In the genomic region with DNA sequence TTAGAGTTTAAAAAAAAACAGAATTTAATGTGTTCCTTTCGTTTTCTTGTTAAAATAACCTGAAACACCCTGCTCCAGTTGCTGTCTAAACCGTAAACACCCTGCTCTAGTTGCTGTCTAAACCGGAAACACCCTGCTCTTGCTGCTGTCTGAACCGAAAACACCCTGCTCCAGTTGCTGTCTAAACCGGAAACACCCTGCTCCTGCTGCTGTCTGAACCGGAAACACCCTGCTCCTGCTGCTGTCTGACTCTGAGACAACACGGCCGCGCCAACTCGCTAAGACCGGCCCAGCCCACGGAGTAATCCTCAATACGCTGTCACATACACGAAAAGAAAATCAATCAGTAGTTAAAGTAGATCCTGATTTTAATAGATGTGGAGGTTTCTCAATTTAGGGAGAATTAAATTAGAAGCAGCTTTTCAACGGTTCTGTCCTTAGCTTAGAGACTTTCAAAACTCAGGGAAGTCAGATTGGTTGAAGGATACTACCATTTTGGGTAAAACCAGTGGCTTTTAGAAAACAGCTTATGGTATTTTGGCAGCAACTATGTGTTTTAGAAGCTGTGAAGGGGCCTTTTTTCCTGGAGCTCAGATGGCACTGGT, we compare ENCODE assay signal across 8 cellular contexts.
A peak's percentile ranks its signal among the peaks of the same experiment; 100 is the strongest.
DNase-seq lines count a peak whose midpoint lies in the region; ATAC-seq and TF ChIP-seq lines count a peak whose summit lies in the region.

No MANE protein-coding gene starts in this region.

- TF ChIP-seq CTCF in MM.1S (IDR thresholded peaks at IDR 0.05; ENCODE audit: low read length), result no peak

- no peaks in the 10 kb centered on the region for H3K9me3 ChIP-seq in MM.1S (replicated peaks; ENCODE audit: insufficient read depth, low read length)

- DNase-seq in CD1c-positive myeloid dendritic cell (ENCODE audit: extremely low spot score) (peak; percentile 66), MM.1S (peak; percentile 89), activated T-cell treated with anti-CD3 and anti-CD28 coated beads for 48 hours (ENCODE audit: low read depth) (peak; percentile 52), glomerular endothelial cell (ENCODE audit: extremely low read depth, low read depth, low spot score) (peak; percentile 90), HuH-7 (ENCODE audit: low spot score) (no peak), HuH-7.5 (ENCODE audit: low spot score) (no peak)
- peak; percentile 59 for DNase-seq in stimulated activated CD4-positive, alpha-beta T cell treated with anti-CD3 and anti-CD28 coated beads, Interleukin-12 subunit alpha, Interleukin-12 subunit beta, amount 100 ng/mL, for 4 hours

- peak overlapping the region; percentile 91 for H2AFZ ChIP-seq in MM.1S (ENCODE audit: low read length)

- H3K79me2 ChIP-seq in MM.1S (ENCODE audit: low read length), result no peaks in the 10 kb centered on the region

- peak overlapping the region; percentile 65; the same call in 1 of the 2 replicates for H3K27ac ChIP-seq in MM.1S (ENCODE audit: low read length)

- peak; percentile 90 for ATAC-seq in GM21528 (IDR thresholded peaks at IDR 0.05; ENCODE audit: low FRiP score, unreplicated experiment)

- no peaks in the 10 kb centered on the region for H3K36me3 ChIP-seq in MM.1S (replicated peaks; ENCODE audit: insufficient read depth, low read length)

- H3K4me2 ChIP-seq in MM.1S (ENCODE audit: low read depth, low read length), result peak overlapping the region; percentile 62

- H3K9me2 ChIP-seq in MM.1S (replicated peaks; ENCODE audit: insufficient read depth, low read length), result no peaks in the 10 kb centered on the region

- no peak overlapping the region for H3K9ac ChIP-seq in MM.1S (ENCODE audit: low read length)

- H3K27me3 ChIP-seq in MM.1S (replicated peaks; ENCODE audit: insufficient read depth, low read length), result no peaks in the 10 kb centered on the region

- H4K20me1 ChIP-seq in MM.1S (ENCODE audit: insufficient read depth, low read length), result no peaks in the 10 kb centered on the region

- H3F3A ChIP-seq in MM.1S (ENCODE audit: insufficient read depth, low read length), result peaks cover 15% of the 10 kb centered on the region; the same call in 1 of the 2 replicates

- H3K4me1 ChIP-seq in MM.1S (ENCODE audit: low read length), result peaks cover 12% of the 10 kb centered on the region; the same call in 1 of the 2 replicates

- peak overlapping the region; percentile 22; the same call in 1 of the 2 replicates for H3K4me3 ChIP-seq in MM.1S (ENCODE audit: low read length)

Comparison
In these comparisons a context has a peak if more than half of its experiments do, and no peak if none do; other contexts are left out.
1. DNase-seq: peak in CD1c-positive myeloid dendritic cell (single experiment), MM.1S (single experiment), activated T-cell treated with anti-CD3 and anti-CD28 coated beads for 48 hours (single experiment), glomerular endothelial cell (single experiment) and stimulated activated CD4-positive, alpha-beta T cell treated with anti-CD3 and anti-CD28 coated beads, Interleukin-12 subunit alpha, Interleukin-12 subunit beta, amount 100 ng/mL, for 4 hours (single experiment); none in HuH-7 (single experiment) and HuH-7.5 (single experiment).